ENCODE assay signal across 8 cellular contexts in the genomic region with DNA sequence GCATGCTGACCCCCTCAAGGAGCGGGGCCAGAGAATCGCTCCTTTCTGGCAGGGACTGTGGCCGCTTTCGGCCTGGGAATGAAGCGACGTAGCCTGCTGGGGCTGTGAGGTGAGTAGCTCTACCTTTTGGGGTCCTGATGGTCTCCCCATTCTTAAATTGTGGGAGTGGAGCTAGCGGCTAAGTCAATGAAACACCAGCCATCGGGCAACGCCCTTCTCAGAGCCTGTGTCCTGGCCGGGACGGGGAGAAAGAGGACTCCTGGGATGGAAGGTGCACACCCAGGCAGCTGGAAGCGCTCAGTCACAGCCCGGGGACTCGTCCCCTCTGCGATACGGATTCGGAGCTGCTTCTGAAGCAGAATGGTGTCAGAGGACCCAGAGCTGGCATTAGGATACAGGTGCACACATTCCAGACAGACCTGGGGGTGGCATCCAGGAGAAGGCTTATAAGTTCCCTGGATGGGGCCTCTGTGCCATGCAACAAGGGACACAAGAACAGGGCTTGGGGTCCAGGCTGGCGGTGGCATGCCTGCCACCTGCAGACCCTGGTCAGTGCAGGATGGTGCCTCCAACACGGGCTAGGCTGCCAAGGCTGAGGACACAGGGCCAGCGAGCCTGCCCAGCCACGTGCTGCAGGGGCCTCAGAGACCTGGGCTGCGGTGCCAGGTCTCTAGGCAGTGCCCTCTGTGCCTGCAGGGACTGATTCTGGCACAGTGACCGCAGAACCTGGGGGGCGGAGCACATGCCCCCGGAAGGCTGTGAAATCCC. TPM values are rescaled to one million over a fixed set of nuclear protein-coding genes. Genes with fewer than 3 reads are reported as not detected.
DNase-seq lines count a peak whose midpoint lies in the region; ATAC-seq and TF ChIP-seq lines count a peak whose summit lies in the region.

No MANE protein-coding gene starts in this region.

- CTCF ChIA-PET in activated naive CD4-positive, alpha-beta T cell treated with anti-CD3 and anti-CD28 coated beads, Interleukin-2, amount 10 ng/mL, durations not matched to agents 7 days and 5 days (lab: Charles Lee) = interaction anchor here (0.7 to 1.2 kb wide), 5 partner anchors 184 to 468 kb away, joined by 3 to 5 read pairs (median 3); no protein-coding TSS in a partner anchor

- H3K27me3 ChIP-seq in upper lobe of left lung = peaks cover 0 to 9% (median 1%) of the 10 kb centered on the region in 4 donors

- peaks cover 88% of the 10 kb centered on the region for H3K27me3 Mint-ChIP-seq in activated naive CD4-positive, alpha-beta T cell treated with anti-CD3 and anti-CD28 coated beads, Interleukin-2, amount 10 ng/mL, durations not matched to agents 7 days and 5 days
- H3K27me3 Mint-ChIP-seq in activated naive CD8-positive, alpha-beta T cell = peaks cover 8% of the 10 kb centered on the region

- H3K27ac ChIP-seq in upper lobe of left lung = peak overlapping the region in 1 of 4 donors; percentile 56

- peak overlapping the region; percentile 27 to 65 (median 56) for H3K4me3 ChIP-seq in upper lobe of left lung

- H3K9me3 ChIP-seq in upper lobe of left lung = no peaks in the 10 kb centered on the region

- TF ChIP-seq EP300 in upper lobe of left lung (IDR thresholded peaks at IDR 0.05) = no peak

- no peak for ATAC-seq in left lobe of liver
- ATAC-seq in upper lobe of left lung (ENCODE audit: low FRiP score in 2 of 2) = no peak
- no peak for ATAC-seq in HG02678 (IDR thresholded peaks at IDR 0.05; ENCODE audit: unreplicated experiment)

- no peak for TF ChIP-seq CTCF in upper lobe of left lung (IDR thresholded peaks at IDR 0.05)

- H3K9me3 Mint-ChIP-seq in activated naive CD4-positive, alpha-beta T cell treated with anti-CD3 and anti-CD28 coated beads, Interleukin-2, amount 10 ng/mL, durations not matched to agents 7 days and 5 days = no peaks in the 10 kb centered on the region
- no peaks in the 10 kb centered on the region for H3K9me3 Mint-ChIP-seq in activated naive CD8-positive, alpha-beta T cell (ENCODE audit: low read depth)

- 33 to 40% methylated on average over 17 to 23 of the region's 25 CpGs for WGBS in upper lobe of left lung, 2 donors

- no peak for DNase-seq in activated naive CD4-positive, alpha-beta T cell treated with anti-CD3 and anti-CD28 coated beads, Interleukin-2, amount 10 ng/mL, durations not matched to agents 7 days and 5 days
- DNase-seq in activated naive CD4-positive, alpha-beta T cell (lab: John Stamatoyannopoulos, UW) = no peak
- DNase-seq in left lobe of liver (ENCODE audit: low spot score) (peak; percentile 39), upper lobe of left lung (peak; percentile 17 to 72), dedifferentiated amniotic fluid mesenchymal stem cell (ENCODE audit: extremely low spot score) (no peak), DMS153 treated with DMSO at 0.1 percent for 48 hours (lab: John Stamatoyannopoulos, UW; ENCODE audit: unreplicated experiment) (no peak)

- peak overlapping the region; percentile 59 for H3K4me3 Mint-ChIP-seq in activated naive CD4-positive, alpha-beta T cell treated with anti-CD3 and anti-CD28 coated beads, Interleukin-2, amount 10 ng/mL, durations not matched to agents 7 days and 5 days
- peak overlapping the region; percentile 79 for H3K4me3 Mint-ChIP-seq in activated naive CD8-positive, alpha-beta T cell

- H3K4me1 Mint-ChIP-seq in activated naive CD4-positive, alpha-beta T cell treated with anti-CD3 and anti-CD28 coated beads, Interleukin-2, amount 10 ng/mL, durations not matched to agents 7 days and 5 days = peaks cover 15% of the 10 kb centered on the region
- peaks cover 12% of the 10 kb centered on the region for H3K4me1 Mint-ChIP-seq in activated naive CD8-positive, alpha-beta T cell (ENCODE audit: low read depth)

- no peak overlapping the region for H3K27ac Mint-ChIP-seq in activated naive CD4-positive, alpha-beta T cell treated with anti-CD3 and anti-CD28 coated beads, Interleukin-2, amount 10 ng/mL, durations not matched to agents 7 days and 5 days
- no peak overlapping the region for H3K27ac Mint-ChIP-seq in activated naive CD8-positive, alpha-beta T cell

- H3K36me3 Mint-ChIP-seq in activated naive CD4-positive, alpha-beta T cell treated with anti-CD3 and anti-CD28 coated beads, Interleukin-2, amount 10 ng/mL, durations not matched to agents 7 days and 5 days = no peaks in the 10 kb centered on the region
- no peaks in the 10 kb centered on the region for H3K36me3 Mint-ChIP-seq in activated naive CD8-positive, alpha-beta T cell

- H3K36me3 ChIP-seq in upper lobe of left lung = no peaks in the 10 kb centered on the region

- H3K4me1 ChIP-seq in upper lobe of left lung = peaks cover 28 to 38% (median 33%) of the 10 kb centered on the region in 4 donors

- no peak for TF ChIP-seq POLR2A in upper lobe of left lung (IDR thresholded peaks at IDR 0.05)

RNA-seq across cellular contexts. Expression of a gene that starts 0.9 kb away (rescaled TPM):
- total RNA-seq in left lobe of liver (0.05 TPM), upper lobe of left lung (10 to 100 TPM in 4 of 6 donors, 1 to 10 TPM in 2; 4.2 to 15.5 (median 10.9) TPM)

RNA-seq across cellular contexts. Expression of a gene that starts 58.1 kb away (rescaled TPM):
- not detected for total RNA-seq in left lobe of liver
- 10 to 100 TPM in 2 of 6 donors, 1 to 10 TPM in 4; 1.0 to 19.6 (median 6.4) TPM for total RNA-seq in upper lobe of left lung

Comparison
In these comparisons a context has a peak if more than half of its experiments do, and no peak if none do; other contexts are left out.
1. DNase-seq: peak in left lobe of liver (single experiment) and upper lobe of left lung (2 of 2); none in activated naive CD4-positive, alpha-beta T cell treated with anti-CD3 and anti-CD28 coated beads, Interleukin-2, amount 10 ng/mL, durations not matched to agents 7 days and 5 days (single experiment), activated naive CD4-positive, alpha-beta T cell (0 of 4), dedifferentiated amniotic fluid mesenchymal stem cell (single experiment) and DMS153 treated with DMSO at 0.1 percent for 48 hours (single experiment).